9 cellular contexts compared by ENCODE assay signal in the genomic region with DNA sequence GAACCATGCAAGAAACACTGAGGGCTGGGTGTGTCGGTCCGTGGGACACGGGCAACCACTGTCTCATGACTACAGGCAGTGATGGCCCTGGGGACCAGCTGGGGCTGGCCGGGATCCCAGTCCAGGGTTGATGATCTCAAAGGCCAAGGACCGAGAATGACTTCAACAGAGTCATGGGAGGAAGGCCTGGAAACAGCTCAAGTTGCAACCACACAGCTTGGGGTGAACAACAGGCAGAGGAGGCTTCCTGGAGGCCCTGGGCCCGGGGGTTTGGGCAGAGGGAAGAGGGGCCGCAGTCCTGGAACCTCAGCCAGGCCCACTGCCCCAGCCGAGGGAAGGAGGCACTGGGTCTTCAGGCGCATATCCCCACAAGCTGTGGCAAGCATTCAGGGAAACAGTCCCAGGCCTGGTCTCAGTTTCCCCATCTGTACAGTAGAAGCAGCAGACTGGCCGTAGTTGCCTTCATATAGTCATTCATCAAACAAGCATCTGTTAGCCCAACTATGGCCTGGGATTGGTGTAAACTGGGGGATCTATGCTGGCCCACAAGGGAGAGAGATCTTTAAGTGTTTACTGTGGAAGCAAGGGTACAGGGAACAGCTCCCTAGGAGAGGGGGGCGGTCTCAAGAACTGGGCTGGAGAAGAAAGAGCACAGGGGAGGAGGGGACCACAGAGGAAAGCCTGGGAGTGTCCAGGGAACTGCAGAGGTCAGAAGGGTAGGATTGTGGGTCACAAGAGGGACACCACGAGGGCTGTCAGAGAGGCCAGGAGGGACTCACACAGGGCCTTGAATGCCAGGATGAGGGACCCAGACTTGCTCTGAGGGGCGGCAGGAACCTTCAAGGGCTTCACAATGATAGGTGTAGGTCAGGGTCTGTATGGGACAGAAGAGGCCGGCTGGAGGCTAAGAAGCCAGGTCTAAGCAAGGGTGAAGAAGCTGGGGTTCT. TPM values are rescaled to one million over a fixed set of nuclear protein-coding genes. Genes with fewer than 3 reads are reported as not detected.
DNase-seq lines count a peak whose midpoint lies in the region; ATAC-seq and TF ChIP-seq lines count a peak whose summit lies in the region.
"Had no signal": no experiment of that assay in that cellular context is flagged by ENCODE, and none has a peak within 500 bp of the region (broad histone marks: within the 10 kb centered on the region; RNA-seq: fewer than 3 reads in every experiment).

No MANE protein-coding gene starts in this region.

- H3K9ac ChIP-seq in BLaER1, result no peak overlapping the region
- H3K9ac ChIP-seq in rectal smooth muscle tissue (ENCODE audit: low read length), result peak overlapping the region; percentile 69

- WGBS in adrenal gland, 4 donors, result 24 to 40% (median 35%) methylated on average over 8 to 14 of the region's 14 CpGs

- no peak for ATAC-seq in HG03135 (IDR thresholded peaks at IDR 0.05; ENCODE audit: unreplicated experiment)

- H3K36me3 ChIP-seq in BLaER1 (no peaks in the 10 kb centered on the region), adrenal gland (replicated peaks in 1 of 2) (peaks cover 0 to 37% of the 10 kb centered on the region in 2 donors), left ventricle myocardium inferior (peaks cover 40% of the 10 kb centered on the region), rectal smooth muscle tissue (ENCODE audit: control insufficient read depth, insufficient read depth, low read length) (peaks cover 19% of the 10 kb centered on the region)

- peak in 1 of 2 donors; percentile 95 for TF ChIP-seq POLR2A in adrenal gland (IDR thresholded peaks at IDR 0.05)

- H3K27me3 ChIP-seq in BLaER1 (peaks cover 8% of the 10 kb centered on the region; the same call in 1 of the 2 replicates), adrenal gland (no peaks in the 10 kb centered on the region), left ventricle myocardium inferior (ENCODE audit: low read depth) (no peaks in the 10 kb centered on the region), rectal smooth muscle tissue (ENCODE audit: control insufficient read depth, insufficient read depth, low read length) (no peaks in the 10 kb centered on the region)
- H3K27me3 ChIP-seq: dorsolateral prefrontal cortex had no signal

- intact Hi-C loops in adrenal gland (cut with DNase I), result no loop called here
- intact Hi-C loops in left ventricle myocardium inferior (cut with micrococcal nuclease), result no loop called here

- peak; percentile 92 to 98 (median 98) for DNase-seq in adrenal gland
- DNase-seq in left ventricle myocardium inferior, result peak; percentile 90
- no peak for DNase-seq in NCI-H1436 (lab: John Stamatoyannopoulos, UW)
- DNase-seq in NCI-H1105 (lab: John Stamatoyannopoulos, UW), result no peak
- DNase-seq in stimulated activated CD8-positive, alpha-beta memory T cell treated with anti-CD3 and anti-CD28 coated beads, Interleukin-4, amount 100 ng/mL, for 48 hours, result no peak

- H3K4me1 ChIP-seq in BLaER1 (peaks cover 19% of the 10 kb centered on the region), adrenal gland (replicated peaks in 1 of 2) (peaks cover 34 to 66% of the 10 kb centered on the region in 2 donors), left ventricle myocardium inferior (peaks cover 92% of the 10 kb centered on the region), rectal smooth muscle tissue (ENCODE audit: control insufficient read depth, insufficient read depth, low read length) (peaks cover 21% of the 10 kb centered on the region)

- H3K4me3 ChIP-seq in BLaER1 (no peak overlapping the region), adrenal gland (peak overlapping the region in 2 of 4 donors; percentile 9 to 95), left ventricle myocardium inferior (peak overlapping the region; percentile 98), rectal smooth muscle tissue (ENCODE audit: low read length) (peak overlapping the region; percentile 80)

- H3K27ac ChIP-seq in BLaER1 (no peak overlapping the region), adrenal gland (peak overlapping the region; percentile 85 to 98 (median 93)), left ventricle myocardium inferior (replicated peaks) (peak overlapping the region; percentile 98), rectal smooth muscle tissue (ENCODE audit: low read depth, low read length) (peak overlapping the region; percentile 100)

- H3K4me2 ChIP-seq in BLaER1, result peak overlapping the region; percentile 24

- H3K9me3 ChIP-seq in BLaER1 (no peaks in the 10 kb centered on the region), adrenal gland (replicated peaks in 1 of 3) (no peaks in the 10 kb centered on the region), left ventricle myocardium inferior (replicated peaks) (no peaks in the 10 kb centered on the region)

- no peaks in the 10 kb centered on the region for H4K20me1 ChIP-seq in BLaER1

- TF ChIP-seq CTCF in adrenal gland (IDR thresholded peaks at IDR 0.05) (no peak), left ventricle myocardium inferior (IDR thresholded peaks at IDR 0.05; ENCODE audit: borderline replicate concordance) (no peak)

RNA-seq across cellular contexts. Expression of gene MYL9, which starts 2.1 kb away (rescaled TPM):
- 1,000 to 10,000 TPM in 3 of 8 donors, 100 to 1,000 TPM in 5; 241 to 1,128 (median 564) TPM for total RNA-seq in adrenal gland
- polyA plus RNA-seq in adrenal gland, result 1,000 to 10,000 TPM in 2 of 3 donors, 100 to 1,000 TPM in 1; 891 to 1,967 (median 1,739) TPM
- 1,345 TPM for total RNA-seq in left ventricle myocardium inferior

RNA-seq across cellular contexts. Expression of gene TGIF2, which starts 29.9 kb away (rescaled TPM):
- total RNA-seq in adrenal gland, result 10 to 100 TPM in 7 of 8 donors, 1 to 10 TPM in 1; 3.7 to 17.9 (median 11.7) TPM
- 1 to 10 TPM; 3.4 to 5.8 (median 4.4) TPM for polyA plus RNA-seq in adrenal gland
- total RNA-seq in left ventricle myocardium inferior, result 5.8 TPM

Comparison
In these comparisons a context has a peak if more than half of its experiments do, and no peak if none do; other contexts are left out.
1. DNase-seq: peak in adrenal gland (7 of 7) and left ventricle myocardium inferior (single experiment); none in NCI-H1436 (single experiment), NCI-H1105 (single experiment) and stimulated activated CD8-positive, alpha-beta memory T cell treated with anti-CD3 and anti-CD28 coated beads, Interleukin-4, amount 100 ng/mL, for 48 hours (single experiment).